ENCODE assay signal across 11 cellular contexts in genomic region chr5:176744584-176744965, GRCh38.
DNase-seq lines count a peak whose midpoint lies in the region; ATAC-seq, FAIRE-seq and TF ChIP-seq lines count a peak whose summit lies in the region.
"Had no signal": no experiment of that assay in that cellular context is flagged by ENCODE, and none has a peak within 500 bp of the region (broad histone marks: within the 10 kb centered on the region; RNA-seq: fewer than 3 reads in every experiment).

No MANE protein-coding gene starts in this region.

- no peaks in the 10 kb centered on the region for H4K20me1 ChIP-seq in endothelial cell of umbilical vein (replicated peaks; ENCODE audit: control insufficient read depth, extremely low read depth, insufficient read depth, low read length)
- no peaks in the 10 kb centered on the region for H4K20me1 ChIP-seq in smooth muscle cell (ENCODE audit: low read depth)

- TF ChIP-seq CTCF in endothelial cell of umbilical vein (IDR thresholded peaks at IDR 0.05; ENCODE audit: extremely low read depth in 1 of 2, insufficient read depth in 1 of 2, low read depth in 1 of 2, low read length in 2 of 2) (peak; percentile 11 to 12), smooth muscle cell (IDR thresholded peaks at IDR 0.05; ENCODE audit: borderline replicate concordance, insufficient read depth, poor library complexity, severe bottlenecking) (peak; percentile 21)

- dilution Hi-C loops in endothelial cell of umbilical vein (cut with MboI; ENCODE audit: extremely low pct_ligation_motif_present, low sequenced_read_pairs) = no loop called here

- CTCF ChIA-PET in endothelial cell of umbilical vein (lab: Charles Lee) = interaction anchor here (0.7 to 1.6 kb wide), 4 partner anchors 28 to 84 kb away, joined by 3 to 12 read pairs (median 3); no protein-coding TSS in a partner anchor

- no peak overlapping the region for H3K9ac ChIP-seq in endothelial cell of umbilical vein (replicated peaks; ENCODE audit: extremely low read depth, insufficient read depth, low read length)
- no peak overlapping the region for H3K9ac ChIP-seq in smooth muscle cell (ENCODE audit: low read depth)

- 55% methylated on average over 8 of the region's 8 CpGs for WGBS in smooth muscle cell (ENCODE audit: low lambda C conversion rate)

- no peak for TF ChIP-seq POLR2A in endothelial cell of umbilical vein (IDR thresholded peaks at IDR 0.05; ENCODE audit: low read depth, low read length)

- no peak for ATAC-seq in HG03432 (IDR thresholded peaks at IDR 0.05; ENCODE audit: unreplicated experiment)
- ATAC-seq: activated CD4-positive, CD25-positive, alpha-beta regulatory T cell treated with anti-CD3 and anti-CD28 coated beads, Interleukin-2, amount 50 U/mL, for 24 hours; pancreas had no signal

- POLR2A ChIA-PET in endothelial cell of umbilical vein (lab: Charles Lee) = no interaction called here

- intact Hi-C loops in endothelial cell of umbilical vein (cut with micrococcal nuclease) = no loop called here

- no peak for FAIRE-seq in endothelial cell of umbilical vein (lab: Jason Lieb, UNC)
- FAIRE-seq: pancreas had no signal

- peaks cover 44 to 52% of the 10 kb centered on the region in 2 experiments for H3K27me3 ChIP-seq in endothelial cell of umbilical vein (ENCODE audit: control insufficient read depth in 2 of 2, insufficient read depth in 2 of 2, low read length in 2 of 2)
- peaks cover 63% of the 10 kb centered on the region for H3K27me3 ChIP-seq in smooth muscle cell (ENCODE audit: low read depth)

- no peak overlapping the region for H3K4me2 ChIP-seq in endothelial cell of umbilical vein (ENCODE audit: insufficient read depth, low read length)
- no peak overlapping the region for H3K4me2 ChIP-seq in smooth muscle cell

- H3K4me1 ChIP-seq in endothelial cell of umbilical vein (ENCODE audit: control insufficient read depth, extremely low read depth, insufficient read depth, low read length) (no peaks in the 10 kb centered on the region), smooth muscle cell (ENCODE audit: low read depth) (peaks cover 24% of the 10 kb centered on the region)
- H3K4me1 ChIP-seq: pancreas had no signal

- H3K9me3 ChIP-seq in endothelial cell of umbilical vein (replicated peaks; ENCODE audit: control insufficient read depth, insufficient read depth, low read length) (no peaks in the 10 kb centered on the region), smooth muscle cell (replicated peaks; ENCODE audit: low read depth) (no peaks in the 10 kb centered on the region)
- H3K9me3 ChIP-seq: pancreas had no signal

- DNase-seq in NCI-H2029 treated with DMSO at 0.1 percent for 48 hours (lab: John Stamatoyannopoulos, UW) (peak; percentile 11), NCI-H2029 (lab: John Stamatoyannopoulos, UW) (no peak), NCI-H345 treated with DMSO at 0.1 percent for 48 hours (lab: John Stamatoyannopoulos, UW; ENCODE audit: unreplicated experiment) (peak; percentile 33), endothelial cell of umbilical vein (ENCODE audit: low read depth, low spot score) (no peak), smooth muscle cell (lab: John Stamatoyannopoulos, UW; ENCODE audit: unreplicated experiment) (no peak), occipital lobe (lab: John Stamatoyannopoulos, UW) (no peak), RPMI8226 (no peak)
- DNase-seq: NCI-H524, pancreas had no signal

- H3K4me3 ChIP-seq in endothelial cell of umbilical vein (replicated peaks in 1 of 3; ENCODE audit: insufficient read depth in 1 of 3, low read depth in 1 of 3, low read length in 3 of 3) (no peak overlapping the region), smooth muscle cell (no peak overlapping the region)
- H3K4me3 ChIP-seq: pancreas had no signal

- no peaks in the 10 kb centered on the region for H3F3A ChIP-seq in smooth muscle cell (ENCODE audit: low read depth)

- H3K27ac ChIP-seq in endothelial cell of umbilical vein (ENCODE audit: insufficient read depth, low read depth, low read length) (no peak overlapping the region), smooth muscle cell (ENCODE audit: low read depth) (no peak overlapping the region)
- H3K27ac ChIP-seq: pancreas had no signal

- no peaks in the 10 kb centered on the region for H3K36me3 ChIP-seq in endothelial cell of umbilical vein (ENCODE audit: control insufficient read depth in 2 of 2, extremely low read depth in 1 of 2, insufficient read depth in 2 of 2, low read length in 2 of 2)
- H3K36me3 ChIP-seq in smooth muscle cell (ENCODE audit: low read depth) = no peaks in the 10 kb centered on the region
- H3K36me3 ChIP-seq: pancreas had no signal

- no TSS peak for BruUV-seq in endothelial cell of umbilical vein (replicated peaks; lab: Mats Ljungman, UMichigan)

- no peaks in the 10 kb centered on the region for H3K9me1 ChIP-seq in endothelial cell of umbilical vein (replicated peaks; ENCODE audit: control insufficient read depth, extremely low read depth, insufficient read depth, low read length)

- H3K79me2 ChIP-seq in endothelial cell of umbilical vein (ENCODE audit: control insufficient read depth, insufficient read depth, low read length) (no peaks in the 10 kb centered on the region), smooth muscle cell (ENCODE audit: low read depth) (no peaks in the 10 kb centered on the region)

- no peak overlapping the region for H2AFZ ChIP-seq in endothelial cell of umbilical vein (ENCODE audit: low read depth, low read length)
- H2AFZ ChIP-seq in smooth muscle cell (ENCODE audit: low read depth) = no peak overlapping the region

TF ChIP-seq in endothelial cell of umbilical vein, 7 proteins besides CTCF, POLR2A, EP300 and RAD21:
- TF ChIP-seq, protein P1, sequence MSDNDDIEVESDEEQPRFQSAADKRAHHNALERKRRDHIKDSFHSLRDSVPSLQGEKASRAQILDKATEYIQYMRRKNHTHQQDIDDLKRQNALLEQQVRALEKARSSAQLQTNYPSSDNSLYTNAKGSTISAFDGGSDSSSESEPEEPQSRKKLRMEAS (IDR thresholded peaks at IDR 0.05; ENCODE audit: insufficient read depth, insufficient read length) = no peak
- TF ChIP-seq GATA2 (IDR thresholded peaks at IDR 0.05; ENCODE audit: insufficient read depth, insufficient read length, low read depth, low read length) (no peak), EZH2 (IDR thresholded peaks at IDR 0.05; ENCODE audit: borderline replicate concordance, low read depth, low read length, severe bottlenecking) (no peak), MYC (IDR thresholded peaks at IDR 0.05; ENCODE audit: low read depth, low read length) (no peak), JUN (IDR thresholded peaks at IDR 0.05; ENCODE audit: borderline replicate concordance, insufficient read depth, insufficient read length, low read depth) (no peak), FOS (IDR thresholded peaks at IDR 0.05; ENCODE audit: borderline replicate concordance, insufficient read depth, low read length) (no peak)

Comparison
In these comparisons a context has a peak if more than half of its experiments do, and no peak if none do; other contexts are left out.
1. DNase-seq: peak in NCI-H2029 treated with DMSO at 0.1 percent for 48 hours (single experiment) and NCI-H345 treated with DMSO at 0.1 percent for 48 hours (single experiment); none in NCI-H2029 (single experiment), endothelial cell of umbilical vein (single experiment), smooth muscle cell (single experiment), occipital lobe (single experiment) and RPMI8226 (single experiment).